In genomic region chr10:45734867-45735266, GRCh38 we compare ENCODE assay signal across 1 cellular context.
TF ChIP-seq lines count a peak whose summit lies in the region.

No MANE protein-coding gene starts in this region.

TF ChIP-seq in IMR-90, 13 proteins besides CTCF, POLR2A, EP300 and RAD21:
- TF ChIP-seq SMC3 (IDR thresholded peaks at IDR 0.05; ENCODE audit: low read depth, low read length): peak; percentile 19; the same call in 1 of the 2 replicates
